In genomic region chr5:144170276-144171024, GRCh38 we compare ENCODE assay signal across 8 cellular contexts. TPM values are rescaled to one million over a fixed set of nuclear protein-coding genes. Genes with fewer than 3 reads are reported as not detected.
DNase-seq lines count a peak whose midpoint lies in the region; ATAC-seq and TF ChIP-seq lines count a peak whose summit lies in the region.

KCTD16 (plus strand) TSS chr5:144170873.
YIPF5 (minus strand) TSS chr5:144170659; CDS start chr5:144169955, 704 bp downstream.

- H3K4me3 Mint-ChIP-seq in CD4-positive, alpha-beta memory T cell, result peak within 1 kb of the TSS; percentile 84 to 98 (median 93)
- H3K4me3 Mint-ChIP-seq in activated CD4-positive, alpha-beta memory T cell treated with anti-CD3 and anti-CD28 coated beads, Interleukin-2, amount 10 ng/mL, durations not matched to agents 7 days and 5 days, result peak within 1 kb of the TSS; percentile 99

- H3K27ac Mint-ChIP-seq in CD4-positive, alpha-beta memory T cell, result peak within 1 kb of the TSS; percentile 90 to 99 (median 94)
- H3K27ac Mint-ChIP-seq in activated CD4-positive, alpha-beta memory T cell treated with anti-CD3 and anti-CD28 coated beads, Interleukin-2, amount 10 ng/mL, durations not matched to agents 7 days and 5 days, result peak within 1 kb of the TSS; percentile 87

- H3K36me3 Mint-ChIP-seq in CD4-positive, alpha-beta memory T cell, result peaks cover 18 to 43% of the 10 kb centered on the region in 2 donors
- H3K36me3 Mint-ChIP-seq in activated CD4-positive, alpha-beta memory T cell treated with anti-CD3 and anti-CD28 coated beads, Interleukin-2, amount 10 ng/mL, durations not matched to agents 7 days and 5 days (ENCODE audit: low read depth), result peaks cover 31% of the 10 kb centered on the region

- H3K27me3 ChIP-seq in CD4-positive, alpha-beta memory T cell (ENCODE audit: insufficient read depth, low read length), result no peaks in the 10 kb centered on the region

- H3K4me3 ChIP-seq in CD4-positive, alpha-beta memory T cell (ENCODE audit: low read length in 2 of 2), result peak within 1 kb of the TSS; percentile 66 to 97
- H3K4me3 ChIP-seq in lower leg skin (ENCODE audit: low read depth, poor library complexity, severe bottlenecking), result peak within 1 kb of the TSS; percentile 79

- no peak for TF ChIP-seq POLR2A in lower leg skin (IDR thresholded peaks at IDR 0.05)

- H3K27me3 Mint-ChIP-seq in CD4-positive, alpha-beta memory T cell, result no peaks in the 10 kb centered on the region
- peaks cover 9% of the 10 kb centered on the region for H3K27me3 Mint-ChIP-seq in activated CD4-positive, alpha-beta memory T cell treated with anti-CD3 and anti-CD28 coated beads, Interleukin-2, amount 10 ng/mL, durations not matched to agents 7 days and 5 days

- peaks cover 44% of the 10 kb centered on the region for H3K4me1 ChIP-seq in CD4-positive, alpha-beta memory T cell (ENCODE audit: insufficient read depth, low read length)

- H3K36me3 ChIP-seq in CD4-positive, alpha-beta memory T cell (ENCODE audit: insufficient read depth, low read length), result peaks cover 1% of the 10 kb centered on the region

- 0 to 1% methylated on average over 36 to 39 of the region's 39 CpGs for WGBS in lower leg skin, 2 donors

- no peak for TF ChIP-seq CTCF in lower leg skin (IDR thresholded peaks at IDR 0.05)

- DNase-seq in CD4-positive, alpha-beta memory T cell, result peak; percentile 96 to 99 (median 98)
- DNase-seq in HK-2 (ENCODE audit: unreplicated experiment) (peak; percentile 91), NCI-H82 treated with DMSO at 0.1 percent for 48 hours (lab: John Stamatoyannopoulos, UW; ENCODE audit: unreplicated experiment) (peak; percentile 73), ecto neural progenitor cell (ENCODE audit: low spot score) (peak; percentile 95), lower leg skin (ENCODE audit: low spot score in 2 of 2) (peak; percentile 95 to 98)
- DNase-seq in activated CD4-positive, alpha-beta memory T cell treated with anti-CD3 and anti-CD28 coated beads, Interleukin-2, amount 10 ng/mL, durations not matched to agents 7 days and 5 days, result peak; percentile 98
- DNase-seq in stimulated activated CD4-positive, alpha-beta T cell treated with anti-CD3 and anti-CD28 coated beads, Interleukin-4, amount 100 ng/mL, for 4 hours, result peak; percentile 93 to 99

- CTCF ChIA-PET in CD4-positive, alpha-beta memory T cell (lab: Charles Lee; ENCODE audit: partially characterized antibody), result interaction anchor here (1.0 to 8.2 kb wide), 7 partner anchors 11 to 767 kb away, joined by 3 to 138 read pairs (median 5); partner anchors contain the start of gene NR3C1
- CTCF ChIA-PET in activated CD4-positive, alpha-beta memory T cell treated with anti-CD3 and anti-CD28 coated beads, Interleukin-2, amount 10 ng/mL, durations not matched to agents 7 days and 5 days (lab: Charles Lee), result interaction anchor here (0.6 to 2.4 kb wide), 9 partner anchors 10 to 1168 kb away, joined by 3 to 31 read pairs (median 5); no protein-coding TSS in a partner anchor

- ATAC-seq in GM19455 (IDR thresholded peaks at IDR 0.05; ENCODE audit: unreplicated experiment), result peak; percentile 100

- H3K27ac ChIP-seq in CD4-positive, alpha-beta memory T cell (ENCODE audit: low read depth, low read length), result peak within 1 kb of the TSS; percentile 92

- POLR2A ChIA-PET in CD4-positive, alpha-beta memory T cell (lab: Charles Lee; ENCODE audit: partially characterized antibody), result interaction anchor here (0.7 to 7.3 kb wide), 8 partner anchors 14 to 1400 kb away, joined by 3 to 150 read pairs (median 4); partner anchors contain the start of gene NR3C1
- POLR2A ChIA-PET in activated CD4-positive, alpha-beta memory T cell treated with anti-CD3 and anti-CD28 coated beads, Interleukin-2, amount 10 ng/mL, durations not matched to agents 7 days and 5 days (lab: Charles Lee), result interaction anchor here (0.8 to 4.8 kb wide), 9 partner anchors 10 to 1162 kb away, joined by 3 to 104 read pairs (median 5); partner anchors contain the start of gene NR3C1

- intact Hi-C loops in CD4-positive, alpha-beta memory T cell (cut with micrococcal nuclease), result loop anchor here (1.0 to 5.0 kb wide), 5 partner anchors 18 to 1400 kb away; partner anchors contain the start of genes ARHGAP26 and NR3C1
- intact Hi-C loops in lower leg skin (cut with DNase I; ENCODE audit: low total_unique reads), result no loop called here

- peaks cover 27 to 50% (median 45%) of the 10 kb centered on the region in 4 donors for H3K4me1 Mint-ChIP-seq in CD4-positive, alpha-beta memory T cell
- H3K4me1 Mint-ChIP-seq in activated CD4-positive, alpha-beta memory T cell treated with anti-CD3 and anti-CD28 coated beads, Interleukin-2, amount 10 ng/mL, durations not matched to agents 7 days and 5 days, result peaks cover 43% of the 10 kb centered on the region

- H3K9me3 Mint-ChIP-seq in CD4-positive, alpha-beta memory T cell, result no peaks in the 10 kb centered on the region
- H3K9me3 Mint-ChIP-seq in activated CD4-positive, alpha-beta memory T cell treated with anti-CD3 and anti-CD28 coated beads, Interleukin-2, amount 10 ng/mL, durations not matched to agents 7 days and 5 days, result no peaks in the 10 kb centered on the region

- H3K9me3 ChIP-seq in CD4-positive, alpha-beta memory T cell (ENCODE audit: control insufficient read depth in 1 of 2, low read length in 2 of 2), result no peaks in the 10 kb centered on the region

RNA-seq across cellular contexts. Expression of gene KCTD16, which starts in this region (rescaled TPM):
- under 1 TPM; 0.14 to 0.20 TPM for total RNA-seq in CD4-positive, alpha-beta memory T cell
- polyA plus RNA-seq in CD4-positive, alpha-beta memory T cell, result under 1 TPM in 1 of 2 donors, not detected in 1; 0.03 TPM
- not detected for total RNA-seq in activated CD4-positive, alpha-beta memory T cell treated with anti-CD3 and anti-CD28 coated beads, Interleukin-2, amount 10 ng/mL, durations not matched to agents 7 days and 5 days
- not detected for total RNA-seq in lower leg skin

RNA-seq across cellular contexts. Expression of gene YIPF5, which starts in this region (rescaled TPM):
- total RNA-seq in CD4-positive, alpha-beta memory T cell, result 10 to 100 TPM; 50.5 to 56.3 TPM
- 10 to 100 TPM; 68.4 to 70.8 TPM for polyA plus RNA-seq in CD4-positive, alpha-beta memory T cell
- 10 to 100 TPM; 45.1 to 47.5 TPM for total RNA-seq in activated CD4-positive, alpha-beta memory T cell treated with anti-CD3 and anti-CD28 coated beads, Interleukin-2, amount 10 ng/mL, durations not matched to agents 7 days and 5 days
- total RNA-seq in lower leg skin, result 10 to 100 TPM; 30.4 to 35.0 (median 33.2) TPM

Comparison
In these comparisons a context has a peak if more than half of its experiments do, and no peak if none do; other contexts are left out.
1. Peak in every context shown above with its lines: DNase-seq, ATAC-seq, H3K4me3 ChIP-seq and H3K27ac ChIP-seq.